Comparison of ENCODE assay signal across 19 cellular contexts in genomic region chr6:56647172-56647762, GRCh38. TPM values are rescaled to one million over a fixed set of nuclear protein-coding genes. Genes with fewer than 3 reads are reported as not detected.
DNase-seq lines count a peak whose midpoint lies in the region; ATAC-seq and TF ChIP-seq lines count a peak whose summit lies in the region.
"Had no signal": no experiment of that assay in that cellular context is flagged by ENCODE, and none has a peak within 500 bp of the region (broad histone marks: within the 10 kb centered on the region; RNA-seq: fewer than 3 reads in every experiment).

No MANE protein-coding gene starts in this region.

- H3K79me2 ChIP-seq in mammary epithelial cell (ENCODE audit: insufficient read depth, low read length), result peaks cover 4% of the 10 kb centered on the region

- TF ChIP-seq POLR2A in breast epithelium (IDR thresholded peaks at IDR 0.05) (no peak), vagina (IDR thresholded peaks at IDR 0.05) (no peak)

- TF ChIP-seq CTCF in breast epithelium (IDR thresholded peaks at IDR 0.05) (no peak), MCF 10A (IDR thresholded peaks at IDR 0.05; ENCODE audit: unreplicated experiment) (no peak), mammary epithelial cell (conservative IDR thresholded peaks at IDR 0.05 in 1 of 2, IDR thresholded peaks at IDR 0.05 in 1 of 2; ENCODE audit: extremely low read depth in 1 of 2, insufficient read depth in 1 of 2, low read depth in 1 of 2, low read length in 2 of 2) (no peak), vagina (IDR thresholded peaks at IDR 0.05) (no peak)

- no peaks in the 10 kb centered on the region for H4K20me1 ChIP-seq in mammary epithelial cell (ENCODE audit: insufficient read depth, low read length)

- ATAC-seq in left ventricle myocardium superior, result peak; percentile 29
- ATAC-seq in activated naive CD4-positive, alpha-beta T cell treated with anti-CD3 and anti-CD28 coated beads, Interleukin-2, amount 50 U/mL, for 72 hours, result no peak
- no peak for ATAC-seq in GM18519 (IDR thresholded peaks at IDR 0.05; ENCODE audit: low FRiP score, unreplicated experiment)
- ATAC-seq: HCT116, Panc1 had no signal

- H3K27me3 Mint-ChIP-seq in MCF 10A (ENCODE audit: insufficient read depth, unreplicated experiment), result no peaks in the 10 kb centered on the region

- H3K27ac ChIP-seq in breast epithelium (peak overlapping the region; percentile 67 to 76), mammary epithelial cell (ENCODE audit: insufficient read depth, low read depth, low read length) (no peak overlapping the region), vagina (peak overlapping the region; percentile 40)
- H3K27ac ChIP-seq: 22Rv1 had no signal

- DNase-seq in breast epithelium (ENCODE audit: low spot score in 2 of 2) (peak in 1 of 2 donors; percentile 82), MCF 10A (ENCODE audit: unreplicated experiment) (no peak), mammary epithelial cell (no peak), left ventricle myocardium superior (no peak), vagina (ENCODE audit: extremely low spot score in 2 of 2) (no peak), NCI-H510A (lab: John Stamatoyannopoulos, UW) (no peak)
- no peak for DNase-seq in activated naive CD4-positive, alpha-beta T cell treated with anti-CD3 and anti-CD28 coated beads, Interleukin-2, amount 50 U/mL, for 72 hours (ENCODE audit: low spot score in 2 of 2)
- DNase-seq: GDM1, GOT3, KG1, NCI-H1417 treated with DMSO at 0.1 percent for 48 hours, NCI-H187 treated with DMSO at 0.1 percent for 48 hours, NCI-H2227 treated with DMSO at 0.1 percent for 48 hours, NCI-H526 had no signal

- peak overlapping the region; percentile 77 for H2AFZ ChIP-seq in mammary epithelial cell (ENCODE audit: low read depth, low read length)

- BruUV-seq in MCF 10A (replicated peaks; lab: Mats Ljungman, UMichigan), result no TSS peak
- no TSS peak for BruUV-seq in mammary epithelial cell (replicated peaks; lab: Mats Ljungman, UMichigan)

- peaks cover 43% of the 10 kb centered on the region for H3K36me3 Mint-ChIP-seq in MCF 10A (ENCODE audit: insufficient read depth, unreplicated experiment)
- no peaks in the 10 kb centered on the region for H3K36me3 Mint-ChIP-seq in activated naive CD4-positive, alpha-beta T cell treated with anti-CD3 and anti-CD28 coated beads, Interleukin-2, amount 50 U/mL, for 72 hours

- CTCF ChIA-PET in MCF 10A (lab: Yijun Ruan, JAX), result interaction anchor here (0.7 kb wide), 1 partner anchor 23 kb away, joined by 4 read pairs; no protein-coding TSS in a partner anchor
- CTCF ChIA-PET in mammary epithelial cell (lab: Charles Lee; ENCODE audit: low non-redundant PET), result no interaction called here

- H3K4me3 ChIP-seq in breast epithelium (no peak overlapping the region), mammary epithelial cell (replicated peaks in 1 of 3; ENCODE audit: insufficient read depth in 1 of 3, low read depth in 2 of 3, low read length in 3 of 3) (peak overlapping the region in 1 of 3 experiments; percentile 1), vagina (no peak overlapping the region)

- intact Hi-C loops in breast epithelium (cut with DNase I; ENCODE audit: low total_unique reads), result no loop called here
- intact Hi-C loops in MCF 10A (cut with micrococcal nuclease), result no loop called here
- intact Hi-C loops in mammary epithelial cell (cut with micrococcal nuclease), result no loop called here
- intact Hi-C loops in left ventricle myocardium superior (cut with micrococcal nuclease), result no loop called here
- intact Hi-C loops in vagina (cut with DNase I), result no loop called here

- H3K9me3 Mint-ChIP-seq in MCF 10A (ENCODE audit: unreplicated experiment), result no peaks in the 10 kb centered on the region
- no peaks in the 10 kb centered on the region for H3K9me3 Mint-ChIP-seq in activated naive CD4-positive, alpha-beta T cell treated with anti-CD3 and anti-CD28 coated beads, Interleukin-2, amount 50 U/mL, for 72 hours

- dilution Hi-C loops in mammary epithelial cell (cut with HindIII; ENCODE audit: low sequenced_read_pairs), result no loop called here

- in situ Hi-C loops in mammary epithelial cell (cut with MboI; ENCODE audit: low sequenced_read_pairs in 2 of 2), result loop anchor here in 1 of 2 donors (25.0 kb wide), 1 partner anchor 190 kb away; no protein-coding TSS in a partner anchor

- no peaks in the 10 kb centered on the region for H3K27me3 ChIP-seq in breast epithelium
- no peaks in the 10 kb centered on the region for H3K27me3 ChIP-seq in mammary epithelial cell (ENCODE audit: insufficient read depth, low read length)
- H3K27me3 ChIP-seq in vagina, result no peaks in the 10 kb centered on the region

- no peaks in the 10 kb centered on the region for H3K9me3 ChIP-seq in breast epithelium
- H3K9me3 ChIP-seq in mammary epithelial cell (replicated peaks; ENCODE audit: insufficient read depth, low read length), result no peaks in the 10 kb centered on the region
- H3K9me3 ChIP-seq in vagina, result no peaks in the 10 kb centered on the region

- POLR2A ChIA-PET in MCF 10A (lab: Yijun Ruan, JAX), result interaction anchor here (0.8 to 34.6 kb wide), 5 partner anchors 15 to 195 kb away, joined by 3 to 1548 read pairs (median 219); no protein-coding TSS in a partner anchor

- H3K9ac ChIP-seq in mammary epithelial cell (ENCODE audit: insufficient read depth, low read length), result no peak overlapping the region

- peak overlapping the region; percentile 62 for H3K4me2 ChIP-seq in mammary epithelial cell (ENCODE audit: insufficient read depth, low read depth, low read length)

- H3K36me3 ChIP-seq in breast epithelium (no peaks in the 10 kb centered on the region), mammary epithelial cell (ENCODE audit: insufficient read depth, low read length) (no peaks in the 10 kb centered on the region), vagina (no peaks in the 10 kb centered on the region)

- H3K4me1 ChIP-seq in breast epithelium (no peaks in the 10 kb centered on the region), mammary epithelial cell (ENCODE audit: insufficient read depth, low read length) (peaks cover 46% of the 10 kb centered on the region), vagina (peaks cover 43% of the 10 kb centered on the region)

- 31% methylated on average over 12 of the region's 12 CpGs for WGBS in mammary epithelial cell (ENCODE audit: low coverage, missing lambda C conversion rate)

- H3K4me1 Mint-ChIP-seq in MCF 10A (ENCODE audit: insufficient read depth, unreplicated experiment), result peaks cover 48% of the 10 kb centered on the region
- H3K4me1 Mint-ChIP-seq: B cell had no signal

- H3K4me3 Mint-ChIP-seq in MCF 10A (ENCODE audit: unreplicated experiment), result no peak overlapping the region
- H3K4me3 Mint-ChIP-seq: B cell had no signal

- H3K27ac Mint-ChIP-seq in MCF 10A (ENCODE audit: low read depth, unreplicated experiment), result no peak overlapping the region
- no peak overlapping the region for H3K27ac Mint-ChIP-seq in activated naive CD4-positive, alpha-beta T cell treated with anti-CD3 and anti-CD28 coated beads, Interleukin-2, amount 50 U/mL, for 72 hours
- H3K27ac Mint-ChIP-seq: B cell had no signal

RNA-seq across cellular contexts. Expression of gene DST, which starts 4.6 kb away (rescaled TPM):
- total RNA-seq in breast epithelium (1,000 to 10,000 TPM in 1 of 3 donors, 100 to 1,000 TPM in 2; 272 to 1,354 (median 700) TPM), MCF 10A (2022) (356 and 370 TPM in 2 replicates), mammary epithelial cell (1,000 to 10,000 TPM in 1 of 2 donors, 100 to 1,000 TPM in 1; 535 to 1,158 TPM), left ventricle myocardium superior (225 TPM), vagina (460 TPM)
- 120 TPM for polyA plus RNA-seq in mammary epithelial cell
- polyA minus RNA-seq in mammary epithelial cell, result 464 TPM
- total RNA-seq in activated naive CD4-positive, alpha-beta T cell treated with anti-CD3 and anti-CD28 coated beads, Interleukin-2, amount 50 U/mL, for 72 hours, result 10 to 100 TPM in 1 of 2 donors, 1 to 10 TPM in 1; 7.2 to 10.9 TPM

Comparison
In these comparisons a context has a peak if more than half of its experiments do, and no peak if none do; other contexts are left out.
1. RNA of gene DST, which starts 4.6 kb away (total RNA-seq): 535 to 1,158 TPM in mammary epithelial cell, 272 to 1,354 TPM in breast epithelium, 460 TPM in vagina (single experiment), 356 to 370 TPM in MCF 10A and 225 TPM in left ventricle myocardium superior (single experiment); 7.2 to 10.9 TPM in activated naive CD4-positive, alpha-beta T cell treated with anti-CD3 and anti-CD28 coated beads, Interleukin-2, amount 50 U/mL, for 72 hours; every median in the first group is over 10 times any median in the second.